8 cellular contexts compared by ENCODE assay signal in the genomic region with DNA sequence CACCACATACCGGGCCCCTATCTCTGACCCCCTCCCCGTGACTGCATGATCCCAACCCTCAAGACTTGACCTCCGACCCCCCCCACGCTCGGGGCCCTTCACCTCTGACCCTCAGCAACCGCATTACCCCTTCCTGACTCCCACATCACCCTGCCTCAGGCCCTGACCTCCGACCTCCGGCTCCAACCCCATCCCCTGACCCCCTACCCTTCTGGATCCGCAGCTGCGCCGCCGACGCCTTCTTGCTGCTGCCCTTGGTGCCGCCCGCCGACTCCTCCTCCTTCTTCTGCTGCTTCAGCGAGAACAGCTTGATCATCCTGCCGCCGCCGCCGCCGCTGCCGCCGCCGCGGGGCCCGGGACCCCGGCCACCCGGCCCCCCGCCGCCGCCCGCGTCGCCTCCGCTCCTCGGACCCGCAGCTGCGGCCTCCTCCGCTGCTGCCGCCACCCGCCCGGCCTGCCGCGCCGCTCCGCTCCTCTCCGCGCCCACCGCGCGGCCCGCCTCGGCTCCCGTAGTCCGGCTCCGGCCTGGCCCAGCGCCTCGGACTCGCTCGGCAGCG. TPM values are rescaled to one million over a fixed set of nuclear protein-coding genes. Genes with fewer than 3 reads are reported as not detected.
DNase-seq lines count a peak whose midpoint lies in the region; ATAC-seq and TF ChIP-seq lines count a peak whose summit lies in the region.

A gene (minus strand): TSS at position 546 of the 557 bp plus-strand sequence. CDS start 230 bp downstream, at position 316.

- WGBS in suprapubic skin = 0% methylated on average over 21 of the region's 62 CpGs

- TF ChIP-seq EP300 in suprapubic skin (IDR thresholded peaks at IDR 0.05) = no peak

- intact Hi-C loops in lower lobe of right lung (cut with DNase I) = no loop called here

- H3K36me3 Mint-ChIP-seq in T-cell = peaks cover 17% of the 10 kb centered on the region

- H3K4me3 ChIP-seq in lower lobe of right lung (peak within 1 kb of the TSS; percentile 66), suprapubic skin (peak within 1 kb of the TSS; percentile 87)

- H3K27me3 Mint-ChIP-seq in T-cell = no peaks in the 10 kb centered on the region

- no peak for TF ChIP-seq POLR2A in suprapubic skin (IDR thresholded peaks at IDR 0.05)

- H3K36me3 ChIP-seq in lower lobe of right lung (peaks cover 27% of the 10 kb centered on the region), suprapubic skin (peaks cover 15% of the 10 kb centered on the region)

- peaks cover 71 to 80% (median 75%) of the 10 kb centered on the region in 3 donors for H3K4me1 Mint-ChIP-seq in T-cell

- H3K9me3 ChIP-seq in lower lobe of right lung = no peaks in the 10 kb centered on the region
- no peaks in the 10 kb centered on the region for H3K9me3 ChIP-seq in suprapubic skin

- POLR2A ChIA-PET in T-cell (lab: Charles Lee) = interaction anchor here in 1 of 2 donors (1.0 kb wide), 1 partner anchor 14 kb away, joined by 3 read pairs; a partner anchor contains a TSS

- H3K27me3 ChIP-seq in lower lobe of right lung (ENCODE audit: low read depth) (peaks cover 6% of the 10 kb centered on the region), suprapubic skin (no peaks in the 10 kb centered on the region)

- H3K27ac Mint-ChIP-seq in T-cell = peak within 1 kb of the TSS; percentile 98

- CTCF ChIA-PET in T-cell (lab: Charles Lee) = interaction anchor here in 1 of 2 donors (0.7 kb wide), 1 partner anchor 1033 kb away, joined by 4 read pairs; no protein-coding TSS in a partner anchor

- H3K4me3 Mint-ChIP-seq in T-cell = peak within 1 kb of the TSS; percentile 97 to 98 (median 97)

- H3K4me1 ChIP-seq in lower lobe of right lung = peaks cover 57% of the 10 kb centered on the region
- H3K4me1 ChIP-seq in suprapubic skin = peaks cover 80% of the 10 kb centered on the region

- ATAC-seq in T-cell (replicated peaks in 1 of 4) (peak; percentile 4 to 26 (median 8)), lower lobe of right lung (no peak)

- peak within 1 kb of the TSS; percentile 100 for H3K27ac ChIP-seq in cingulate gyrus (ENCODE audit: low read depth, low read length)
- H3K27ac ChIP-seq in lower lobe of right lung = peak within 1 kb of the TSS; percentile 99
- H3K27ac ChIP-seq in suprapubic skin = peak within 1 kb of the TSS; percentile 99

- H3K9me3 Mint-ChIP-seq in T-cell = no peaks in the 10 kb centered on the region

- TF ChIP-seq CTCF in lower lobe of right lung (IDR thresholded peaks at IDR 0.05) (no peak), suprapubic skin (IDR thresholded peaks at IDR 0.05) (no peak)

- peak; percentile 44 for DNase-seq in activated T-cell treated with anti-CD3 and anti-CD28 coated beads for 4 hours
- DNase-seq in activated T-cell treated with anti-CD3 and anti-CD28 coated beads, Interleukin-2, amount 50 U/mL, for 1 hour = no peak
- DNase-seq in T-cell = peak in 32 of 34 experiments; percentile 43 to 78 (median 64)
- peak; percentile 83 for DNase-seq in lower lobe of right lung
- DNase-seq in suprapubic skin (ENCODE audit: low spot score in 2 of 2) = peak in 1 of 2 donors; percentile 90
- DNase-seq in NCI-H526 treated with DMSO at 0.1 percent for 48 hours (lab: John Stamatoyannopoulos, UW) = no peak
- no peak for DNase-seq in NCI-H524 treated with DMSO at 0.1 percent for 48 hours (lab: John Stamatoyannopoulos, UW)

RNA-seq across cellular contexts. Expression of the gene that starts here (rescaled TPM):
- 10 to 100 TPM; 35.6 to 53.5 (median 48.6) TPM for total RNA-seq in T-cell
- total RNA-seq in lower lobe of right lung = 50.4 TPM
- 10 to 100 TPM; 16.4 to 31.5 (median 21.7) TPM for total RNA-seq in suprapubic skin

Comparison
In these comparisons a context has a peak if more than half of its experiments do, and no peak if none do; other contexts are left out.
1. DNase-seq: peak in activated T-cell treated with anti-CD3 and anti-CD28 coated beads for 4 hours (single experiment), T-cell (32 of 34) and lower lobe of right lung (single experiment); none in activated T-cell treated with anti-CD3 and anti-CD28 coated beads, Interleukin-2, amount 50 U/mL, for 1 hour (single experiment), NCI-H526 treated with DMSO at 0.1 percent for 48 hours (single experiment) and NCI-H524 treated with DMSO at 0.1 percent for 48 hours (single experiment).
2. ATAC-seq: peak in T-cell (4 of 4); none in lower lobe of right lung (0 of 2).
3. Peak in every context shown above with its lines, with median percentiles within 50 percentile points of each other: H3K27ac ChIP-seq.